ENCODE assay signal across 20 cellular contexts in the genomic region with DNA sequence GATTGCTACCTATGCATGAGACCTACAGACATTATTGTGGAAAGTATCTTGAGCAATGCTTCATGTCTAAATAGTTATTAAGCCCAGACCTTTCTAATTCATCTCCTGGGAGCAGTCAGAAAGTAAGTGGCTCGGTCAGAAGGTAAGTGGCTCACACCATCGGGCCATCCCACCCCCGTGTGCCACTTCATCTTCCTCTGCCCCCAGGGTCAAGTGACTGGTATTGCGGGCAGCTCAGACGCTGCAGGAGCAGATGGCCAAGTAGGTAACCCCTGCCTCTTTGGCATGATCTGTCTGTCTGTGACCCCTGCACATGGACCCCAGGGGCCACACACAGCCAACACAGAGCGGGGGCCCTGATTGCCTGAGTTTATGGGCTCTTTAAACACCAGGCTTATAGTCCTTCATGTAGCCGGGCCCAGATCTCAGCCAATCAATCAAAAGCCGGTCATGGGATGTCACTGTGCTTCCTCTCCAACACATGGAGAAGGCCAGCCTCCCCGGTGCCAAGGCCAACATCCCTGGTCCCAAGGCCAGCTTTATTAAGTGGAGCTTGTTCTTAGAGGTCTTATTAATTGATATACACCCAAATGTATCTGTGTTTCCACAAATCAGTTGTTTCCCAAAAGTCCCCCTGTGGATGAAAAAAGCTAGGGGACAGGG.
"Had no signal": no experiment of that assay in that cellular context is flagged by ENCODE, and none has a peak within 500 bp of the region (broad histone marks: within the 10 kb centered on the region; RNA-seq: fewer than 3 reads in every experiment).

No MANE protein-coding gene starts in this region.

- FAIRE-seq: frontal cortex had no signal

- H3K9ac ChIP-seq: parathyroid adenoma had no signal

- H3K36me3 ChIP-seq: heart left ventricle, thyroid gland had no signal

- H3K27ac ChIP-seq: coronary artery, epithelial cell of prostate, heart left ventricle, parathyroid adenoma, thyroid gland had no signal

- H2AFZ ChIP-seq: parathyroid adenoma had no signal

- H3K4me1 ChIP-seq: parathyroid adenoma had no signal

- H3K9me3 ChIP-seq: heart left ventricle, mucosa of descending colon, thyroid gland had no signal

- ATAC-seq: activated T-cell treated with anti-CD3 and anti-CD28 coated beads, Interleukin-2, amount 50 U/mL, for 72 hours; mucosa of descending colon had no signal

- H3K4me3 ChIP-seq: mucosa of descending colon had no signal

- H3K27me3 ChIP-seq: heart left ventricle, thyroid gland had no signal

- DNase-seq: activated CD4-positive, alpha-beta T cell treated with anti-CD3 and anti-CD28 coated beads for 48 hours; activated CD8-positive, alpha-beta memory T cell treated with anti-CD3 and anti-CD28 coated beads, Interleukin-2, amount 50 U/mL, for 48 hours; activated gamma-delta T cell; activated T-cell treated with anti-CD3 and anti-CD28 coated beads, Interleukin-2, amount 50 U/mL, for 72 hours; amygdala; central memory CD4-positive, alpha-beta T cell; effector CD8-positive, alpha-beta T cell; heart left ventricle; islet precursor cell; mammary epithelial cell; mucosa of descending colon; naive thymus-derived CD4-positive, alpha-beta T cell; stimulated activated CD4-positive, alpha-beta T cell treated with anti-CD3 and anti-CD28 coated beads, Interleukin-2, amount 100 ng/mL, for 48 hours; stimulated activated naive B cell treated with anti-CD40 and anti-IgM and Interleukin-4, amounts not matched to agents 10 μg/mL and 1 μg/mL and 100 μg/mL, for 72 hours; T-helper 2 cell; thyroid gland had no signal
